In the genomic region with DNA sequence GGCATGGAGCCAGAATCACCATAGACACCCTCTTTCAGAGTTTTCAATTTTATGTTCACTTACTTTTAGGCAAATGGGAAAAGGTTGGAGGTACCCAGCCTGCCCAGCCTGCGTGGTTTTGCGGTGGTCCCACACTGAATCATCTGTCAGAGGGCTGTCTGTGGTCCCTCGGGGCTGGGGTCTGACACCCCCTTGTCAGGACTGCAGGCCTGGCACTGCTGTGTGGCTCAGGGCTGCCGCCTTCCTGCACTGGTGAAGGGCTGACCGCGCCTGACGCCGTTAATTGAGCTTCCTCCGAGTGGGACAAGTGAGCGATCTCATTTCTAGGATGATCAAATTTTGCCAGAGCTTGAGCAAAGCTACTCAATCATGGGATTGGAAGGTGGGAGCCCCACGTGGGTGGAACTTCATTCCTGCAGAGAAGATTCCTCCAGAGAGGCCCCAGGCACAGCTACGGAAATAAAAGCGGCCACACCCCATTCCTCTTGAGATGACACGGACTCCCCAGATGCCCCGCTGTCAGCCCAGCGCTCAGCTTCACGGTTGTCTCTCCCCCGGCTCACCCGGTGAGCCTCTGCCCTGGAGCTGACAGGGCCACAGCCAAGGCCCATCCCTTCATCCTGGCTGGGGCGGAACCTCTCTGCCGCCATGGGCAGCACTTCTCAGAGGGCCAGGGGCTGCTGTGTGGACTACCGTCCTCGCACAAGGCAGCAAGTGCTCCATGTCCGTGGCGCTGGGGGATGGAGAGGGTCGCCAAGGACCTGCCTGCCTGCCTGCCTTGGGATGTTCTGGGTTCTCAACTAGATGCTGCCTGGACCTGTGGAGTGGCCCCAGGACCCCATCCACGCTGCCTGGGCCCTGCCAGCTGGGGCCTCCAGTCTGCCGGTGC, we compare ENCODE assay signal across 8 cellular contexts.
DNase-seq lines count a peak whose midpoint lies in the region; ATAC-seq and TF ChIP-seq lines count a peak whose summit lies in the region.
"Not testable (repeated sequence)": the region's sequence is repeated elsewhere in the genome, so short reads cannot be mapped to it uniquely, and the experiment has no call there.

No MANE protein-coding gene starts in this region.

- H3K36me3 ChIP-seq in endodermal cell (ENCODE audit: control insufficient read depth, insufficient read depth, low read length) = not testable (repeated sequence)

- ATAC-seq in sciatic nerve = not testable (repeated sequence)

- not testable (repeated sequence) for H3K9ac ChIP-seq in endodermal cell (ENCODE audit: extremely low read depth, low read length, poor library complexity, severe bottlenecking)

- not testable (repeated sequence) for H3K27me3 Mint-ChIP-seq in endodermal cell (ENCODE audit: insufficient read depth)

- 86 to 93% methylated on average over 15 to 28 of the region's 28 CpGs for whole genome bisulfite sequencing in endodermal cell (ENCODE audit: insufficient coverage in 1 of 2, insufficient read length in 1 of 2), 2 experiments

- not testable (repeated sequence) for H3K36me3 Mint-ChIP-seq in endodermal cell (ENCODE audit: low read depth)

- not testable (repeated sequence) for H3K9me3 Mint-ChIP-seq in endodermal cell

- H3K27ac ChIP-seq in endodermal cell (ENCODE audit: low read depth, low read length) = not testable (repeated sequence)

- not testable (repeated sequence) for H3K4me3 ChIP-seq in endodermal cell (ENCODE audit: low read length)

- not testable (repeated sequence) for H3K27me3 ChIP-seq in endodermal cell (ENCODE audit: control insufficient read depth, insufficient read depth, low read length, poor library complexity, severe bottlenecking)

- TF ChIP-seq CTCF in endodermal cell (conservative IDR thresholded peaks at IDR 0.05) = not testable (repeated sequence)

- H3K4me1 ChIP-seq in endodermal cell (ENCODE audit: control insufficient read depth, insufficient read depth, low read length) = not testable (repeated sequence)

- not testable (repeated sequence) for H3K4me3 Mint-ChIP-seq in endodermal cell

- H3K27ac Mint-ChIP-seq in endodermal cell = peak overlapping the region; percentile 68

- intact Hi-C loops in sciatic nerve (cut with DNase I) = not testable (repeated sequence)

- DNase-seq in A172 (ENCODE audit: low spot score) (peak; percentile 5), EH (ENCODE audit: low read depth) (peak; percentile 0), HS-27A (ENCODE audit: low read depth) (peak; percentile 0), RPMI7951 (ENCODE audit: low read depth) (peak; percentile 21), endodermal cell (peak; percentile 46), iPS-NIHi11 (ENCODE audit: low spot score) (peak; percentile 23), mesenteric fat pad (ENCODE audit: low spot score) (peak; percentile 82), sciatic nerve (ENCODE audit: low spot score) (peak; percentile 45)

- not testable (repeated sequence) for H3K4me1 Mint-ChIP-seq in endodermal cell

- H3K9me3 ChIP-seq in endodermal cell (ENCODE audit: control insufficient read depth, low read length) = not testable (repeated sequence)

Comparison
In these comparisons a context has a peak if more than half of its experiments do, and no peak if none do; other contexts are left out.
1. DNase-seq: peak in every context shown above with its lines; median percentile 82 in mesenteric fat pad; 46 in endodermal cell; 45 in sciatic nerve; 23 in iPS-NIHi11; 21 in RPMI7951; 5 in A172; 0 in EH; 0 in HS-27A.